Comparison of ENCODE assay signal across 13 cellular contexts in the genomic region with DNA sequence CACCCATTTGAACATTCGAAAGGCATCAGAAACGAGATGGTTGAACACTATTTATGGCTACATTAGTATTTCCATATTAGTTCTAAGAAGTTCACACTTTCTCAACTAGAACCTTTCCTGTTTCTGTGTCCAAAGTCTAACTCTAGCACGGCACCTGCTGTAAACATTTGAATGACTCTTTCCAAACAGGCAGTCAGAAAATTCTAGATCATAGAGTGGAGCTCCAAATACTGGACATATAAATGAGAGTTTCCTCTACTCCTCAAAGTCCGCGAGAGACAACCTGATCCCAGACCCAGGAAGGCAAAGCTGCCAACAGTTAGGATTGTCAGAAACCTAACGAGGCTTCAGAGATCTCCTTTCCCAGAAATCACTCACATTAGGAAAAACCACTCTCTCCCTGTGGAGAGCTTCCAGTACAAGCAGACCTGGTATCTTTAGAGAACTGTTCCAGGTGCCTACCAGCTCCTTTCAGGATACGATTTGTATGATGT. TPM values are rescaled to one million over a fixed set of nuclear protein-coding genes. Genes with fewer than 3 reads are reported as not detected.
DNase-seq lines count a peak whose midpoint lies in the region; ATAC-seq and TF ChIP-seq lines count a peak whose summit lies in the region.
"Had no signal": no experiment of that assay in that cellular context is flagged by ENCODE, and none has a peak within 500 bp of the region (broad histone marks: within the 10 kb centered on the region; RNA-seq: fewer than 3 reads in every experiment).

No MANE protein-coding gene starts in this region.

- peak in 5 of 8 donors; percentile 4 to 28 (median 14) for ATAC-seq in heart right ventricle
- no peak for ATAC-seq in HG02763 (IDR thresholded peaks at IDR 0.05; ENCODE audit: unreplicated experiment)
- ATAC-seq: activated CD8-positive, alpha-beta T cell treated with anti-CD3 and anti-CD28 coated beads for 36 hours; stimulated activated naive CD8-positive, alpha-beta T cell treated with anti-CD3 and anti-CD28 coated beads, Interleukin-15, Interleukin-2, amounts not matched to agents 100 U/mL and 50 U/mL, for 24 hours had no signal

- peaks cover 100% of the 10 kb centered on the region for H3K4me1 ChIP-seq in adipocyte (ENCODE audit: control insufficient read depth, insufficient read depth, low read length)
- peaks cover 14 to 100% (median 90%) of the 10 kb centered on the region in 9 donors for H3K4me1 ChIP-seq in heart right ventricle

- H3K36me3 ChIP-seq in adipocyte (ENCODE audit: control insufficient read depth, insufficient read depth, low read length, severe bottlenecking) (peaks cover 72% of the 10 kb centered on the region), heart right ventricle (peaks cover 0 to 33% (median 3%) of the 10 kb centered on the region in 9 donors)
- H3K36me3 ChIP-seq: cardiac muscle cell had no signal

- peak overlapping the region; percentile 55 for H3K9ac ChIP-seq in adipocyte (ENCODE audit: low read length)

- H3K9me3 ChIP-seq in adipocyte (ENCODE audit: control insufficient read depth, low read length): no peaks in the 10 kb centered on the region
- no peaks in the 10 kb centered on the region for H3K9me3 ChIP-seq in heart right ventricle

- DNase-seq in ELR (ENCODE audit: low read depth) (peak; percentile 35), adipocyte (ENCODE audit: low read depth) (peak; percentile 35), heart right ventricle (no peak), renal cortical epithelial cell (ENCODE audit: low read depth) (peak; percentile 38)
- DNase-seq in effector CD8-positive, alpha-beta T cell (lab: John Stamatoyannopoulos, UW): no peak
- no peak for DNase-seq in stimulated activated naive CD4-positive, alpha-beta T cell treated with Interleukin-2 at 50 U/mL for 16 hours (lab: John Stamatoyannopoulos, UW)
- DNase-seq in activated CD4-positive, CD25-positive, alpha-beta regulatory T cell treated with anti-CD3 and anti-CD28 coated beads, Interleukin-2, amount 50 U/mL, for 72 hours: no peak
- DNase-seq: activated CD8-positive, alpha-beta T cell treated with anti-CD3 and anti-CD28 coated beads for 36 hours; H7; NCI-H1694 treated with DMSO at 0.1 percent for 48 hours; stimulated activated naive CD8-positive, alpha-beta T cell treated with anti-CD3 and anti-CD28 coated beads, Interleukin-15, Interleukin-2, amounts not matched to agents 100 U/mL and 50 U/mL, for 24 hours had no signal

- TF ChIP-seq CTCF in heart right ventricle (IDR thresholded peaks at IDR 0.05): no peak

- intact Hi-C loops in heart right ventricle (cut with DNase I): loop anchor here in 1 of 10 donors (10.0 kb wide), 1 partner anchor 192 kb away; no protein-coding TSS in a partner anchor

- 26 to 33% methylated on average over 7 of the region's 7 CpGs for WGBS in heart right ventricle, 2 donors

- H3K27ac ChIP-seq in heart right ventricle: peak overlapping the region; percentile 22 to 97 (median 94)
- H3K27ac ChIP-seq: cardiac muscle cell had no signal

- peak overlapping the region; percentile 49 for H3K4me3 ChIP-seq in adipocyte (ENCODE audit: low read length)
- peak overlapping the region in 1 of 10 donors; percentile 0 for H3K4me3 ChIP-seq in heart right ventricle
- H3K4me3 ChIP-seq: cardiac muscle cell had no signal

- H3K27me3 ChIP-seq in adipocyte (replicated peaks; ENCODE audit: control insufficient read depth, insufficient read depth, low read length) (no peaks in the 10 kb centered on the region), heart right ventricle (no peaks in the 10 kb centered on the region)
- H3K27me3 ChIP-seq: cardiac muscle cell had no signal

RNA-seq across cellular contexts. Expression of a gene that starts 10.6 kb away (rescaled TPM):
- total RNA-seq in heart right ventricle (10 to 100 TPM; 20.7 to 74.3 (median 41.0) TPM), renal cortical epithelial cell (208 and 316 TPM in 2 replicates)
- 10 to 100 TPM; 15.4 to 22.3 TPM for polyA plus RNA-seq in heart right ventricle
- total RNA-seq: activated CD8-positive, alpha-beta T cell treated with anti-CD3 and anti-CD28 coated beads for 36 hours had no signal

Comparison
In these comparisons a context has a peak if more than half of its experiments do, and no peak if none do; other contexts are left out.
1. DNase-seq: peak in ELR (single experiment), adipocyte (single experiment) and renal cortical epithelial cell (single experiment); none in heart right ventricle (0 of 2), effector CD8-positive, alpha-beta T cell (single experiment), stimulated activated naive CD4-positive, alpha-beta T cell treated with Interleukin-2 at 50 U/mL for 16 hours (single experiment) and activated CD4-positive, CD25-positive, alpha-beta regulatory T cell treated with anti-CD3 and anti-CD28 coated beads, Interleukin-2, amount 50 U/mL, for 72 hours (single experiment).